ENCODE assay signal across 8 cellular contexts in genomic region chr14:102694530-102695171, GRCh38.
DNase-seq lines count a peak whose midpoint lies in the region; ATAC-seq, FAIRE-seq and TF ChIP-seq lines count a peak whose summit lies in the region.

No MANE protein-coding gene starts in this region.

- H3K79me2 ChIP-seq in K562 (ENCODE audit: control insufficient read depth, insufficient read depth, low read length), result peaks cover 92% of the 10 kb centered on the region

- H3K9me3 ChIP-seq in K562 (replicated peaks; ENCODE audit: control insufficient read depth, insufficient read depth, low read depth, low read length), result no peaks in the 10 kb centered on the region; the same call in 1 of the 2 replicates

- DNase-seq in NCI-H2196 (lab: John Stamatoyannopoulos, UW; ENCODE audit: unreplicated experiment) (peak; percentile 70), NCI-H2196 treated with DMSO at 0.1 percent for 48 hours (lab: John Stamatoyannopoulos, UW; ENCODE audit: unreplicated experiment) (no peak), NCI-H128 (lab: John Stamatoyannopoulos, UW; ENCODE audit: unreplicated experiment) (peak; percentile 79), T follicular helper cell (ENCODE audit: low read depth) (peak; percentile 32), K562 (ENCODE audit: extremely low read depth in 1 of 4, low spot score in 3 of 4) (peak; percentile 54 to 73 (median 55)), iPS DF 19.7 (ENCODE audit: low read depth, low spot score) (peak; percentile 54), smooth muscle cell of the brain vasculature (ENCODE audit: low read depth, low spot score) (peak; percentile 56)

- in situ Hi-C loops in K562 (cut with MboI), result no loop called here

- H4K20me1 ChIP-seq in K562 (replicated peaks; ENCODE audit: control insufficient read depth, insufficient read depth, low read length), result peaks cover 15% of the 10 kb centered on the region; the same call in 1 of the 2 replicates

- peak; percentile 48; a peak in 3 of 4 replicates for TF ChIP-seq RAD21 in K562 (CRISPR knock-in tag; conservative IDR thresholded peaks at IDR 0.05 in 1 of 2, IDR thresholded peaks at IDR 0.05 in 1 of 2)

- TF ChIP-seq CTCF in K562 (IDR thresholded peaks at IDR 0.05 in 2 of 3, conservative IDR thresholded peaks at IDR 0.05 in 1 of 3; ENCODE audit: insufficient read depth in 2 of 3, low read depth in 1 of 3, low read length in 3 of 3), result peak; percentile 37 to 63 (median 48); a peak in 5 of 6 replicates

- 14% methylated on average over 6 of the region's 8 CpGs for WGBS in K562 (ENCODE audit: insufficient coverage, low coverage, missing lambda C conversion rate)

- no peak overlapping the region for H2AFZ ChIP-seq in K562 (ENCODE audit: low read depth, low read length)

- POLR2A ChIA-PET in K562 (lab: Yijun Ruan, JAX), result interaction anchor here (0.5 to 1.2 kb wide), 7 partner anchors 9 to 272 kb away, joined by 3 to 5 read pairs (median 3); no protein-coding TSS in a partner anchor

- H3K9me1 ChIP-seq in K562 (ENCODE audit: control insufficient read depth, insufficient read depth, low read length), result peaks cover 2% of the 10 kb centered on the region

- intact Hi-C loops in K562 (cut with micrococcal nuclease), result loop anchor here (5.0 to 10.0 kb wide), 3 partner anchors 83 to 223 kb away; partner anchors contain the start of gene TRAF3

- CTCF ChIA-PET in K562 (lab: Yijun Ruan, JAX; ENCODE audit: low intra/inter-chr PET ratio), result interaction anchor here (1.1 to 1.4 kb wide), 2 partner anchors 223 to 598 kb away, joined by 4 to 8 read pairs; no protein-coding TSS in a partner anchor

- no peak overlapping the region for H3K27ac ChIP-seq in K562 (ENCODE audit: extremely low read depth, low read depth, low read length)

- FAIRE-seq in K562 (lab: Jason Lieb, UNC), result peak; percentile 81

- no TSS peak for BruUV-seq in K562 (replicated peaks; lab: Mats Ljungman, UMichigan)

- H3K9ac ChIP-seq in K562 (ENCODE audit: insufficient read depth in 1 of 2, low read depth in 2 of 2, low read length in 2 of 2), result no peak overlapping the region

- peaks cover 10 to 20% of the 10 kb centered on the region in 2 experiments; a peak in 3 of 5 replicates for H3K4me1 ChIP-seq in K562 (replicated peaks in 1 of 2; ENCODE audit: control insufficient read depth in 2 of 2, insufficient read depth in 2 of 2, low read length in 2 of 2)

- H3K36me3 ChIP-seq in K562 (ENCODE audit: control insufficient read depth, insufficient read depth, low read length), result peaks cover 12% of the 10 kb centered on the region; the same call in 1 of the 3 replicates

- no peaks in the 10 kb centered on the region for H3K27me3 ChIP-seq in K562 (ENCODE audit: control insufficient read depth in 2 of 2, insufficient read depth in 2 of 2, low read length in 2 of 2)

- no peak overlapping the region; the same call in 1 of the 2 replicates for H3K4me2 ChIP-seq in K562 (ENCODE audit: insufficient read depth, low read length)

- TF ChIP-seq POLR2A in K562 (conservative IDR thresholded peaks at IDR 0.05), result no peak

- no peak overlapping the region for H3K4me3 ChIP-seq in K562

- no peak for TF ChIP-seq EP300 in K562 (IDR thresholded peaks at IDR 0.05; ENCODE audit: low read length)

- ATAC-seq in K562 (peak; percentile 77), GM21367 (IDR thresholded peaks at IDR 0.05; ENCODE audit: unreplicated experiment) (no peak)

TF ChIP-seq in K562, 482 proteins besides CTCF, POLR2A, EP300 and RAD21 (continues in another document):
- TF ChIP-seq CAMTA2 (CRISPR knock-in tag; conservative IDR thresholded peaks at IDR 0.05) (no peak), ZEB2 (IDR thresholded peaks at IDR 0.05) (no peak), PREB (CRISPR knock-in tag; IDR thresholded peaks at IDR 0.05) (no peak), MBD2 (IDR thresholded peaks at IDR 0.05; ENCODE audit: borderline replicate concordance, low read depth) (no peak), SMC3 (conservative IDR thresholded peaks at IDR 0.05; ENCODE audit: insufficient read depth, low read depth, low read length) (0 out of 2 replicates have a peak, but pooled peaks have one; percentile 19), PCBP1 (IDR thresholded peaks at IDR 0.05; ENCODE audit: low read depth, low read length, poor library complexity, severe bottlenecking) (no peak)
- TF ChIP-seq, protein P1, sequence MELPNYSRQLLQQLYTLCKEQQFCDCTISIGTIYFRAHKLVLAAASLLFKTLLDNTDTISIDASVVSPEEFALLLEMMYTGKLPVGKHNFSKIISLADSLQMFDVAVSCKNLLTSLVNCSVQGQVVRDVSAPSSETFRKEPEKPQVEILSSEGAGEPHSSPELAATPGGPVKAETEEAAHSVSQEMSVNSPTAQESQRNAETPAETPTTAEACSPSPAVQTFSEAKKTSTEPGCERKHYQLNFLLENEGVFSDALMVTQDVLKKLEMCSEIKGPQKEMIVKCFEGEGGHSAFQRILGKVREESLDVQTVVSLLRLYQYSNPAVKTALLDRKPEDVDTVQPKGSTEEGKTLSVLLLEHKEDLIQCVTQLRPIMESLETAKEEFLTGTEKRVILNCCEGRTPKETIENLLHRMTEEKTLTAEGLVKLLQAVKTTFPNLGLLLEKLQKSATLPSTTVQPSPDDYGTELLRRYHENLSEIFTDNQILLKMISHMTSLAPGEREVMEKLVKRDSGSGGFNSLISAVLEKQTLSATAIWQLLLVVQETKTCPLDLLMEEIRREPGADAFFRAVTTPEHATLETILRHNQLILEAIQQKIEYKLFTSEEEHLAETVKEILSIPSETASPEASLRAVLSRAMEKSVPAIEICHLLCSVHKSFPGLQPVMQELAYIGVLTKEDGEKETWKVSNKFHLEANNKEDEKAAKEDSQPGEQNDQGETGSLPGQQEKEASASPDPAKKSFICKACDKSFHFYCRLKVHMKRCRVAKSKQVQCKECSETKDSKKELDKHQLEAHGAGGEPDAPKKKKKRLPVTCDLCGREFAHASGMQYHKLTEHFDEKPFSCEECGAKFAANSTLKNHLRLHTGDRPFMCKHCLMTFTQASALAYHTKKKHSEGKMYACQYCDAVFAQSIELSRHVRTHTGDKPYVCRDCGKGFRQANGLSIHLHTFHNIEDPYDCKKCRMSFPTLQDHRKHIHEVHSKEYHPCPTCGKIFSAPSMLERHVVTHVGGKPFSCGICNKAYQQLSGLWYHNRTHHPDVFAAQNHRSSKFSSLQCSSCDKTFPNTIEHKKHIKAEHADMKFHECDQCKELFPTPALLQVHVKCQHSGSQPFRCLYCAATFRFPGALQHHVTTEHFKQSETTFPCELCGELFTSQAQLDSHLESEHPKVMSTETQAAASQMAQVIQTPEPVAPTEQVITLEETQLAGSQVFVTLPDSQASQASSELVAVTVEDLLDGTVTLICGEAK (IDR thresholded peaks at IDR 0.05), result no peak
- TF ChIP-seq, protein P1 (CRISPR knock-in tag; IDR thresholded peaks at IDR 0.05), result no peak
- TF ChIP-seq, protein P2, sequence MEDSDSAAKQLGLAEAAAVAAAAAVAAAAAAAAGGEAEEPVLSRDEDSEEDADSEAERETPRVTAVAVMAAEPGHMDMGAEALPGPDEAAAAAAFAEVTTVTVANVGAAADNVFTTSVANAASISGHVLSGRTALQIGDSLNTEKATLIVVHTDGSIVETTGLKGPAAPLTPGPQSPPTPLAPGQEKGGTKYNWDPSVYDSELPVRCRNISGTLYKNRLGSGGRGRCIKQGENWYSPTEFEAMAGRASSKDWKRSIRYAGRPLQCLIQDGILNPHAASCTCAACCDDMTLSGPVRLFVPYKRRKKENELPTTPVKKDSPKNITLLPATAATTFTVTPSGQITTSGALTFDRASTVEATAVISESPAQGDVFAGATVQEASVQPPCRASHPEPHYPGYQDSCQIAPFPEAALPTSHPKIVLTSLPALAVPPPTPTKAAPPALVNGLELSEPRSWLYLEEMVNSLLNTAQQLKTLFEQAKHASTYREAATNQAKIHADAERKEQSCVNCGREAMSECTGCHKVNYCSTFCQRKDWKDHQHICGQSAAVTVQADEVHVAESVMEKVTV (CRISPR knock-in tag; IDR thresholded peaks at IDR 0.05), result 0 out of 2 replicates have a peak, but pooled peaks have one; percentile 22
